8 cellular contexts compared by ENCODE assay signal in genomic region chr11:11931461-11932055, GRCh38.
DNase-seq lines count a peak whose midpoint lies in the region; ATAC-seq and TF ChIP-seq lines count a peak whose summit lies in the region.

No MANE protein-coding gene starts in this region.

- peak; percentile 47 to 63 for TF ChIP-seq CTCF in fibroblast of lung (conservative IDR thresholded peaks at IDR 0.05 in 1 of 2, IDR thresholded peaks at IDR 0.05 in 1 of 2; ENCODE audit: low read depth in 1 of 2, low read length in 2 of 2)

- H3K27ac ChIP-seq in fibroblast of lung (ENCODE audit: insufficient read depth, low read length) (no peak overlapping the region), neuronal stem cell (replicated peaks; ENCODE audit: low read length) (no peak overlapping the region)

- H4K91ac ChIP-seq in neuronal stem cell (ENCODE audit: low read depth, low read length, poor library complexity), result no peak overlapping the region

- no peak overlapping the region for H3K4me3 ChIP-seq in fibroblast of lung (replicated peaks in 1 of 4; ENCODE audit: control extremely low read depth in 1 of 4, insufficient read depth in 1 of 4, low read depth in 3 of 4, low read length in 4 of 4)
- H3K4me3 ChIP-seq in neuronal stem cell (ENCODE audit: low read length in 2 of 2), result no peak overlapping the region

- WGBS in neuronal stem cell (ENCODE audit: extremely low coverage in 2 of 2, insufficient read length in 2 of 2, insufficient replicate concordance in 1 of 2), 2 donors, result no CpG with 5 or more reads among the region's 5 CpGs

- no peak overlapping the region for H2BK5ac ChIP-seq in neuronal stem cell (ENCODE audit: low read length)

- H3K4ac ChIP-seq in neuronal stem cell (ENCODE audit: low read length), result no peak overlapping the region

- H2AK5ac ChIP-seq in neuronal stem cell (ENCODE audit: low read depth, low read length), result no peak overlapping the region

- H3K4me1 ChIP-seq in fibroblast of lung (ENCODE audit: control insufficient read depth, extremely low read depth, insufficient read depth, low read length) (peaks cover 2% of the 10 kb centered on the region), neuronal stem cell (ENCODE audit: control insufficient read depth in 2 of 2, insufficient read depth in 1 of 2, low read depth in 1 of 2, low read length in 2 of 2) (no peaks in the 10 kb centered on the region)

- no peak overlapping the region for H2BK120ac ChIP-seq in neuronal stem cell (ENCODE audit: low read depth, low read length)

- no peak for ATAC-seq in HG03460 (IDR thresholded peaks at IDR 0.05; ENCODE audit: unreplicated experiment)

- no peak overlapping the region for H2BK12ac ChIP-seq in neuronal stem cell (ENCODE audit: low read length)

- H3K79me2 ChIP-seq in fibroblast of lung (ENCODE audit: control insufficient read depth, insufficient read depth, low read length), result no peaks in the 10 kb centered on the region

- H3K14ac ChIP-seq in neuronal stem cell (ENCODE audit: low read length), result no peak overlapping the region

- H3K4me2 ChIP-seq in fibroblast of lung (ENCODE audit: extremely low read depth, insufficient read depth, low read length), result no peak overlapping the region
- H3K4me2 ChIP-seq in neuronal stem cell (ENCODE audit: insufficient read depth, low read length, poor library complexity, severe bottlenecking), result no peak overlapping the region

- no peaks in the 10 kb centered on the region for H3K79me1 ChIP-seq in neuronal stem cell (ENCODE audit: low read depth, low read length)

- H3K18ac ChIP-seq in neuronal stem cell (ENCODE audit: low read length), result no peak overlapping the region

- DNase-seq in NCI-H2171 treated with DMSO at 0.1 percent for 48 hours (lab: John Stamatoyannopoulos, UW) (peak; percentile 33), NCI-H2171 (lab: John Stamatoyannopoulos, UW) (no peak), LoVo (ENCODE audit: low spot score) (peak; percentile 25), SK-N-DZ (ENCODE audit: low spot score) (peak; percentile 56), fibroblast of lung (ENCODE audit: low read depth in 2 of 2) (peak; percentile 68 to 84), neuronal stem cell (ENCODE audit: low spot score) (peak; percentile 14)
- DNase-seq in activated CD4-positive, CD25-positive, alpha-beta regulatory T cell (lab: John Stamatoyannopoulos, UW), result no peak

- H3K9ac ChIP-seq in fibroblast of lung (ENCODE audit: insufficient read depth, low read length) (no peak overlapping the region), neuronal stem cell (ENCODE audit: low read depth, low read length, poor library complexity) (no peak overlapping the region)

- H3K23ac ChIP-seq in neuronal stem cell (ENCODE audit: low read depth, low read length, poor library complexity), result no peak overlapping the region

- H4K8ac ChIP-seq in neuronal stem cell (ENCODE audit: low read depth, low read length), result no peak overlapping the region

- H3K36me3 ChIP-seq in fibroblast of lung (ENCODE audit: control insufficient read depth, insufficient read depth, low read length), result peaks cover 2% of the 10 kb centered on the region
- peaks cover 6 to 88% of the 10 kb centered on the region in 2 donors for H3K36me3 ChIP-seq in neuronal stem cell (replicated peaks in 1 of 2; ENCODE audit: control insufficient read depth in 2 of 2, insufficient read depth in 2 of 2, low read length in 2 of 2)

- no peaks in the 10 kb centered on the region for H4K20me1 ChIP-seq in fibroblast of lung (ENCODE audit: control insufficient read depth, extremely low read depth, insufficient read depth, low read length)

- H3K9me3 ChIP-seq in fibroblast of lung (ENCODE audit: control insufficient read depth, insufficient read depth, low read depth, low read length) (no peaks in the 10 kb centered on the region), neuronal stem cell (replicated peaks in 1 of 2; ENCODE audit: control insufficient read depth in 2 of 2, insufficient read depth in 1 of 2, low read depth in 1 of 2, low read length in 2 of 2) (peaks cover 0 to 10% of the 10 kb centered on the region in 2 donors)

- H3K27me3 ChIP-seq in fibroblast of lung (ENCODE audit: control insufficient read depth, insufficient read depth, low read length) (no peaks in the 10 kb centered on the region), neuronal stem cell (ENCODE audit: control insufficient read depth in 3 of 3, insufficient read depth in 3 of 3, low read depth in 1 of 3, low read length in 3 of 3) (no peaks in the 10 kb centered on the region)

- H2BK15ac ChIP-seq in neuronal stem cell (ENCODE audit: low read length), result no peak overlapping the region

- H2AFZ ChIP-seq in fibroblast of lung (ENCODE audit: low read length), result no peak overlapping the region
- H2AFZ ChIP-seq in neuronal stem cell (ENCODE audit: low read length), result no peak overlapping the region

Comparison
In these comparisons a context has a peak if more than half of its experiments do, and no peak if none do; other contexts are left out.
1. DNase-seq: peak in NCI-H2171 treated with DMSO at 0.1 percent for 48 hours (single experiment), LoVo (single experiment), SK-N-DZ (single experiment), fibroblast of lung (2 of 2) and neuronal stem cell (single experiment); none in NCI-H2171 (single experiment) and activated CD4-positive, CD25-positive, alpha-beta regulatory T cell (0 of 4).